In genomic region chr2:101770672-101771071, GRCh38 we compare ENCODE assay signal across 8 cellular contexts.
DNase-seq lines count a peak whose midpoint lies in the region; ATAC-seq and TF ChIP-seq lines count a peak whose summit lies in the region.

No MANE protein-coding gene starts in this region.

- H3K9me3 ChIP-seq in T-helper 17 cell (ENCODE audit: control insufficient read depth, low read length, poor library complexity, severe bottlenecking) (no peaks in the 10 kb centered on the region), hepatocyte (ENCODE audit: low read depth) (no peaks in the 10 kb centered on the region)

- no peak overlapping the region for H3K27ac Mint-ChIP-seq in GM23338
- no peak overlapping the region for H3K27ac Mint-ChIP-seq in T-helper 17 cell

- H3K4me3 ChIP-seq in GM23338 (no peak overlapping the region), hepatocyte (no peak overlapping the region)

- H3K4me1 Mint-ChIP-seq in GM23338 (peaks cover 83% of the 10 kb centered on the region), T-helper 17 cell (peaks cover 73% of the 10 kb centered on the region)

- peaks cover 88% of the 10 kb centered on the region for H3K4me1 ChIP-seq in GM23338 (ENCODE audit: insufficient read depth)
- H3K4me1 ChIP-seq in hepatocyte (ENCODE audit: insufficient read depth): peaks cover 46% of the 10 kb centered on the region

- no peaks in the 10 kb centered on the region for H3K9me2 ChIP-seq in GM23338 (ENCODE audit: insufficient read depth)
- no peaks in the 10 kb centered on the region for H3K9me2 ChIP-seq in hepatocyte (replicated peaks; ENCODE audit: insufficient read depth)

- no peak overlapping the region for H2AFZ ChIP-seq in GM23338
- H2AFZ ChIP-seq in hepatocyte: no peak overlapping the region

- no peaks in the 10 kb centered on the region for H3K36me3 Mint-ChIP-seq in GM23338 (ENCODE audit: low read depth)
- H3K36me3 Mint-ChIP-seq in T-helper 17 cell (ENCODE audit: low read depth): no peaks in the 10 kb centered on the region

- no peaks in the 10 kb centered on the region for H3K36me3 ChIP-seq in GM23338 (ENCODE audit: insufficient read depth)
- no peaks in the 10 kb centered on the region for H3K36me3 ChIP-seq in hepatocyte (replicated peaks; ENCODE audit: insufficient read depth, low read depth)

- no peaks in the 10 kb centered on the region for H3K27me3 ChIP-seq in GM23338 (ENCODE audit: insufficient read depth)
- no peaks in the 10 kb centered on the region for H3K27me3 ChIP-seq in hepatocyte

- H4K20me1 ChIP-seq in GM23338 (replicated peaks; ENCODE audit: insufficient read depth) (peaks cover 14% of the 10 kb centered on the region), hepatocyte (ENCODE audit: insufficient read depth, poor library complexity, severe bottlenecking) (peaks cover 56% of the 10 kb centered on the region)

- no peak overlapping the region for H3K4me3 Mint-ChIP-seq in GM23338
- peak overlapping the region; percentile 50 for H3K4me3 Mint-ChIP-seq in T-helper 17 cell

- no peaks in the 10 kb centered on the region for H3F3A ChIP-seq in GM23338 (replicated peaks; ENCODE audit: low read depth)

- WGBS in hepatocyte (ENCODE audit: low lambda C conversion rate, missing lambda C conversion rate): 45% methylated on average over 2 of the region's 2 CpGs

- H3K4me2 ChIP-seq in GM23338: peak overlapping the region; percentile 42; the same call in 1 of the 2 replicates
- no peak overlapping the region for H3K4me2 ChIP-seq in hepatocyte

- H3K9me3 Mint-ChIP-seq in GM23338: no peaks in the 10 kb centered on the region

- ATAC-seq in GM23338 (no peak), T-helper 17 cell (peak; percentile 39), GM21447 (IDR thresholded peaks at IDR 0.05; ENCODE audit: unreplicated experiment) (no peak)

- peaks cover 98% of the 10 kb centered on the region for H3K79me2 ChIP-seq in GM23338 (replicated peaks; ENCODE audit: insufficient read depth)
- H3K79me2 ChIP-seq in hepatocyte: peaks cover 100% of the 10 kb centered on the region

- peak; percentile 20 for DNase-seq in GM03348 (ENCODE audit: low spot score)
- peak; percentile 52 for DNase-seq in GM23338 (ENCODE audit: low spot score)
- DNase-seq in MV-4-11 (lab: John Stamatoyannopoulos, UW): peak; percentile 56
- no peak for DNase-seq in T-helper 17 cell
- peak; percentile 40 for DNase-seq in hepatocyte (ENCODE audit: low spot score)
- no peak for DNase-seq in cortex of kidney (lab: John Stamatoyannopoulos, UW)
- DNase-seq in activated CD4-positive, CD25-positive, alpha-beta regulatory T cell treated with anti-CD3 and anti-CD28 coated beads, Interleukin-2, amount 50 U/mL, for 72 hours: no peak

- peak; percentile 49 to 64 for TF ChIP-seq CTCF in GM23338 (conservative IDR thresholded peaks at IDR 0.05; ENCODE audit: low read depth in 2 of 2)
- TF ChIP-seq CTCF in hepatocyte (IDR thresholded peaks at IDR 0.05; ENCODE audit: poor library complexity): peak; percentile 37

- H3K27me3 Mint-ChIP-seq in GM23338 (ENCODE audit: insufficient read depth, low read depth, poor library complexity) (no peaks in the 10 kb centered on the region), T-helper 17 cell (no peaks in the 10 kb centered on the region)

- no peak overlapping the region for H3K27ac ChIP-seq in GM23338 (ENCODE audit: low read depth)
- no peak overlapping the region for H3K27ac ChIP-seq in hepatocyte

TF ChIP-seq in GM23338, 12 proteins besides CTCF, POLR2A, EP300 and RAD21:
- TF ChIP-seq EZH2 (IDR thresholded peaks at IDR 0.05; ENCODE audit: low read depth, unreplicated experiment): no peak
- TF ChIP-seq, protein P1, sequence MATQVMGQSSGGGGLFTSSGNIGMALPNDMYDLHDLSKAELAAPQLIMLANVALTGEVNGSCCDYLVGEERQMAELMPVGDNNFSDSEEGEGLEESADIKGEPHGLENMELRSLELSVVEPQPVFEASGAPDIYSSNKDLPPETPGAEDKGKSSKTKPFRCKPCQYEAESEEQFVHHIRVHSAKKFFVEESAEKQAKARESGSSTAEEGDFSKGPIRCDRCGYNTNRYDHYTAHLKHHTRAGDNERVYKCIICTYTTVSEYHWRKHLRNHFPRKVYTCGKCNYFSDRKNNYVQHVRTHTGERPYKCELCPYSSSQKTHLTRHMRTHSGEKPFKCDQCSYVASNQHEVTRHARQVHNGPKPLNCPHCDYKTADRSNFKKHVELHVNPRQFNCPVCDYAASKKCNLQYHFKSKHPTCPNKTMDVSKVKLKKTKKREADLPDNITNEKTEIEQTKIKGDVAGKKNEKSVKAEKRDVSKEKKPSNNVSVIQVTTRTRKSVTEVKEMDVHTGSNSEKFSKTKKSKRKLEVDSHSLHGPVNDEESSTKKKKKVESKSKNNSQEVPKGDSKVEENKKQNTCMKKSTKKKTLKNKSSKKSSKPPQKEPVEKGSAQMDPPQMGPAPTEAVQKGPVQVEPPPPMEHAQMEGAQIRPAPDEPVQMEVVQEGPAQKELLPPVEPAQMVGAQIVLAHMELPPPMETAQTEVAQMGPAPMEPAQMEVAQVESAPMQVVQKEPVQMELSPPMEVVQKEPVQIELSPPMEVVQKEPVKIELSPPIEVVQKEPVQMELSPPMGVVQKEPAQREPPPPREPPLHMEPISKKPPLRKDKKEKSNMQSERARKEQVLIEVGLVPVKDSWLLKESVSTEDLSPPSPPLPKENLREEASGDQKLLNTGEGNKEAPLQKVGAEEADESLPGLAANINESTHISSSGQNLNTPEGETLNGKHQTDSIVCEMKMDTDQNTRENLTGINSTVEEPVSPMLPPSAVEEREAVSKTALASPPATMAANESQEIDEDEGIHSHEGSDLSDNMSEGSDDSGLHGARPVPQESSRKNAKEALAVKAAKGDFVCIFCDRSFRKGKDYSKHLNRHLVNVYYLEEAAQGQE (IDR thresholded peaks at IDR 0.05; ENCODE audit: unreplicated experiment): no peak
- TF ChIP-seq, protein P2, sequence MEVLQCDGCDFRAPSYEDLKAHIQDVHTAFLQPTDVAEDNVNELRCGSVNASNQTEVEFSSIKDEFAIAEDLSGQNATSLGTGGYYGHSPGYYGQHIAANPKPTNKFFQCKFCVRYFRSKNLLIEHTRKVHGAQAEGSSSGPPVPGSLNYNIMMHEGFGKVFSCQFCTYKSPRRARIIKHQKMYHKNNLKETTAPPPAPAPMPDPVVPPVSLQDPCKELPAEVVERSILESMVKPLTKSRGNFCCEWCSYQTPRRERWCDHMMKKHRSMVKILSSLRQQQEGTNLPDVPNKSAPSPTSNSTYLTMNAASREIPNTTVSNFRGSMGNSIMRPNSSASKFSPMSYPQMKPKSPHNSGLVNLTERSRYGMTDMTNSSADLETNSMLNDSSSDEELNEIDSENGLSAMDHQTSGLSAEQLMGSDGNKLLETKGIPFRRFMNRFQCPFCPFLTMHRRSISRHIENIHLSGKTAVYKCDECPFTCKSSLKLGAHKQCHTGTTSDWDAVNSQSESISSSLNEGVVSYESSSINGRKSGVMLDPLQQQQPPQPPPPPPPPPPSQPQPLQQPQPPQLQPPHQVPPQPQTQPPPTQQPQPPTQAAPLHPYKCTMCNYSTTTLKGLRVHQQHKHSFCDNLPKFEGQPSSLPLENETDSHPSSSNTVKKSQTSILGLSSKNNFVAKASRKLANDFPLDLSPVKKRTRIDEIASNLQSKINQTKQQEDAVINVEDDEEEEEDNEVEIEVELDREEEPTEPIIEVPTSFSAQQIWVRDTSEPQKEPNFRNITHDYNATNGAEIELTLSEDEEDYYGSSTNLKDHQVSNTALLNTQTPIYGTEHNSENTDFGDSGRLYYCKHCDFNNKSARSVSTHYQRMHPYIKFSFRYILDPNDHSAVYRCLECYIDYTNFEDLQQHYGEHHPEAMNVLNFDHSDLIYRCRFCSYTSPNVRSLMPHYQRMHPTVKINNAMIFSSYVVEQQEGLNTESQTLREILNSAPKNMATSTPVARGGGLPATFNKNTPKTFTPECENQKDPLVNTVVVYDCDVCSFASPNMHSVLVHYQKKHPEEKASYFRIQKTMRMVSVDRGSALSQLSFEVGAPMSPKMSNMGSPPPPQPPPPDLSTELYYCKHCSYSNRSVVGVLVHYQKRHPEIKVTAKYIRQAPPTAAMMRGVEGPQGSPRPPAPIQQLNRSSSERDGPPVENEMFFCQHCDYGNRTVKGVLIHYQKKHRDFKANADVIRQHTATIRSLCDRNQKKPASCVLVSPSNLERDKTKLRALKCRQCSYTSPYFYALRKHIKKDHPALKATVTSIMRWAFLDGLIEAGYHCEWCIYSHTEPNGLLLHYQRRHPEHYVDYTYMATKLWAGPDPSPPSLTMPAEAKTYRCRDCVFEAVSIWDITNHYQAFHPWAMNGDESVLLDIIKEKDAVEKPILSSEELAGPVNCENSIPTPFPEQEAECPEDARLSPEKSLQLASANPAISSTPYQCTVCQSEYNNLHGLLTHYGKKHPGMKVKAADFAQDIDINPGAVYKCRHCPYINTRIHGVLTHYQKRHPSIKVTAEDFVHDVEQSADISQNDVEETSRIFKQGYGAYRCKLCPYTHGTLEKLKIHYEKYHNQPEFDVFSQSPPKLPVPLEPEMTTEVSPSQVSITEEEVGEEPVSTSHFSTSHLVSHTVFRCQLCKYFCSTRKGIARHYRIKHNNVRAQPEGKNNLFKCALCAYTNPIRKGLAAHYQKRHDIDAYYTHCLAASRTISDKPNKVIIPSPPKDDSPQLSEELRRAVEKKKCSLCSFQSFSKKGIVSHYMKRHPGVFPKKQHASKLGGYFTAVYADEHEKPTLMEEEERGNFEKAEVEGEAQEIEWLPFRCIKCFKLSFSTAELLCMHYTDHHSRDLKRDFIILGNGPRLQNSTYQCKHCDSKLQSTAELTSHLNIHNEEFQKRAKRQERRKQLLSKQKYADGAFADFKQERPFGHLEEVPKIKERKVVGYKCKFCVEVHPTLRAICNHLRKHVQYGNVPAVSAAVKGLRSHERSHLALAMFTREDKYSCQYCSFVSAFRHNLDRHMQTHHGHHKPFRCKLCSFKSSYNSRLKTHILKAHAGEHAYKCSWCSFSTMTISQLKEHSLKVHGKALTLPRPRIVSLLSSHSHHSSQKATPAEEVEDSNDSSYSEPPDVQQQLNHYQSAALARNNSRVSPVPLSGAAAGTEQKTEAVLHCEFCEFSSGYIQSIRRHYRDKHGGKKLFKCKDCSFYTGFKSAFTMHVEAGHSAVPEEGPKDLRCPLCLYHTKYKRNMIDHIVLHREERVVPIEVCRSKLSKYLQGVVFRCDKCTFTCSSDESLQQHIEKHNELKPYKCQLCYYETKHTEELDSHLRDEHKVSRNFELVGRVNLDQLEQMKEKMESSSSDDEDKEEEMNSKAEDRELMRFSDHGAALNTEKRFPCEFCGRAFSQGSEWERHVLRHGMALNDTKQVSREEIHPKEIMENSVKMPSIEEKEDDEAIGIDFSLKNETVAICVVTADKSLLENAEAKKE (CRISPR knock-in tag; IDR thresholded peaks at IDR 0.05): no peak
- TF ChIP-seq EZH2phosphoT487 (IDR thresholded peaks at IDR 0.05; ENCODE audit: unreplicated experiment): no peak
- no peak for TF ChIP-seq NANOG (IDR thresholded peaks at IDR 0.05; ENCODE audit: borderline replicate concordance)

Comparison
In these comparisons a context has a peak if more than half of its experiments do, and no peak if none do; other contexts are left out.
1. DNase-seq: peak in GM03348 (single experiment), GM23338 (single experiment), MV-4-11 (single experiment) and hepatocyte (single experiment); none in T-helper 17 cell (0 of 3), cortex of kidney (single experiment) and activated CD4-positive, CD25-positive, alpha-beta regulatory T cell treated with anti-CD3 and anti-CD28 coated beads, Interleukin-2, amount 50 U/mL, for 72 hours (single experiment).